9 cellular contexts compared by ENCODE assay signal in the genomic region with DNA sequence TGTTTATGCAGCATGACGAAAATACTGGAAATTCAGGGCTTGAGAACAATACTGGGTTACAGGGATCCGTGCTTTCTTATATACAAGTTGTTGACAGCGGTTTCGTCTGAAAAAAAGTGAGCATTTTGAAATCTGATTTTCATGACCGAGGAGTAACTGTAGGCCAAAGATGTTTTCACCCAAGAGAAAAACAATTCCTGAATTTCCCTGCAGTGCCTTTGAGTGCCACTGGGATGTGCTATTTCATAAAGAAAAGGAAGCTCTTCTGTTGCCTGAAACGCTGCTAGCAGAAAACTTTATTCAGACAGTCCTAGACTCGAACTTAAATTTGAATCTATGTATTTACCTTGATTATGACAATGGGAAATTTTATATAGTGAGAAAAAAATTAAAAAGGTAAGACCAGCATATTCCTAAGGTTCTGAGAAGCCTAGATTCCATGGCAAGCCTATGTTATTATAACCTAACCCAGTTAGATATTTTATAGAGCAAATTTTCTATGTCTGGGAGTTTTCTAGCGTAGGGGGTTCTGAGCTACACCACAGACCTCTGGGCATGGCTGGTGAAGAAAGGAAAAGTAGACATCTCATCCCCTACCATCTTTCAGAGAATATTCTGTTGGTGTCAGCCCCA. TPM values are rescaled to one million over a fixed set of nuclear protein-coding genes. Genes with fewer than 3 reads are reported as not detected.
A peak's percentile ranks its signal among the peaks of the same experiment; 100 is the strongest.
DNase-seq lines count a peak whose midpoint lies in the region; ATAC-seq, FAIRE-seq and TF ChIP-seq lines count a peak whose summit lies in the region.
"Had no signal": no experiment of that assay in that cellular context is flagged by ENCODE, and none has a peak within 500 bp of the region (broad histone marks: within the 10 kb centered on the region; RNA-seq: fewer than 3 reads in every experiment).

No MANE protein-coding gene starts in this region.

- H3K27me3 ChIP-seq in neutrophil = peaks cover 12% of the 10 kb centered on the region

- H3K4me3 ChIP-seq in fibroblast of villous mesenchyme (ENCODE audit: low read depth, low read length) (no peak overlapping the region), neutrophil (ENCODE audit: low read depth in 1 of 2, low read length in 1 of 2) (no peak overlapping the region)
- H3K4me3 ChIP-seq: skin epidermis had no signal

- no peaks in the 10 kb centered on the region for H3K4me1 ChIP-seq in neutrophil (ENCODE audit: control insufficient read depth in 1 of 2, insufficient read depth in 1 of 2, low read depth in 1 of 2, low read length in 1 of 2)

- TF ChIP-seq CTCF in fibroblast of villous mesenchyme (IDR thresholded peaks at IDR 0.05; ENCODE audit: insufficient read depth, low read depth, low read length) = peak; percentile 90
- TF ChIP-seq CTCF in neutrophil (IDR thresholded peaks at IDR 0.05) = peak; percentile 12

- peak; percentile 40 for ATAC-seq in HG02884 (IDR thresholded peaks at IDR 0.05; ENCODE audit: unreplicated experiment)

- no peaks in the 10 kb centered on the region for H3K9me3 ChIP-seq in neutrophil

- peak; percentile 87 for FAIRE-seq in G401.6 (lab: Jason Lieb, UNC)
- no peak for FAIRE-seq in GM12891 (lab: Jason Lieb, UNC)

- POLR2A ChIA-PET in activated CD4-positive, alpha-beta memory T cell treated with anti-CD3 and anti-CD28 coated beads for 36 hours (lab: Charles Lee) = no interaction called here

- CTCF ChIA-PET in activated CD4-positive, alpha-beta memory T cell treated with anti-CD3 and anti-CD28 coated beads for 36 hours (lab: Charles Lee) = interaction anchor here (0.6 to 7.4 kb wide), 20 partner anchors 11 to 1089 kb away, joined by 3 to 161 read pairs (median 4); no protein-coding TSS in a partner anchor

- intact Hi-C loops in activated CD4-positive, alpha-beta memory T cell treated with anti-CD3 and anti-CD28 coated beads for 36 hours (cut with micrococcal nuclease) = loop anchor here (1.0 to 5.0 kb wide), 5 partner anchors 232 to 986 kb away; a partner anchor contains a TSS

- DNase-seq in A172 (ENCODE audit: low spot score) = peak; percentile 56
- peak; percentile 10 for DNase-seq in NCI-H2196 treated with DMSO at 0.1 percent for 48 hours (lab: John Stamatoyannopoulos, UW; ENCODE audit: unreplicated experiment)
- DNase-seq in activated CD4-positive, alpha-beta memory T cell treated with anti-CD3 and anti-CD28 coated beads for 36 hours = peak; percentile 31
- DNase-seq in fibroblast of villous mesenchyme (ENCODE audit: low read depth) = peak; percentile 64
- DNase-seq in GM12891 (ENCODE audit: insufficient read length, low spot score) = no peak

- H3K9me3 Mint-ChIP-seq in activated CD4-positive, alpha-beta memory T cell treated with anti-CD3 and anti-CD28 coated beads for 36 hours = peaks cover 3% of the 10 kb centered on the region

- H3K27me3 Mint-ChIP-seq in activated CD4-positive, alpha-beta memory T cell treated with anti-CD3 and anti-CD28 coated beads for 36 hours = no peaks in the 10 kb centered on the region

- no peak overlapping the region for H3K27ac ChIP-seq in neutrophil

- H3K4me1 Mint-ChIP-seq in activated CD4-positive, alpha-beta memory T cell treated with anti-CD3 and anti-CD28 coated beads for 36 hours (ENCODE audit: low read depth) = peaks cover 3% of the 10 kb centered on the region

- no peak for TF ChIP-seq POLR2A in GM12891 (IDR thresholded peaks at IDR 0.05; ENCODE audit: low read depth, low read length)

- no peaks in the 10 kb centered on the region for H3K36me3 ChIP-seq in neutrophil

- H3K36me3 Mint-ChIP-seq in activated CD4-positive, alpha-beta memory T cell treated with anti-CD3 and anti-CD28 coated beads for 36 hours = no peaks in the 10 kb centered on the region

- H3K4me3 Mint-ChIP-seq in activated CD4-positive, alpha-beta memory T cell treated with anti-CD3 and anti-CD28 coated beads for 36 hours = no peak overlapping the region

- H3K27ac Mint-ChIP-seq in activated CD4-positive, alpha-beta memory T cell treated with anti-CD3 and anti-CD28 coated beads for 36 hours = no peak overlapping the region

TF ChIP-seq in GM12891, 5 proteins besides CTCF, POLR2A, EP300 and RAD21:
- TF ChIP-seq PAX5 (IDR thresholded peaks at IDR 0.05; ENCODE audit: insufficient read depth, low read length, severe bottlenecking) (no peak), SPI1 (IDR thresholded peaks at IDR 0.05; ENCODE audit: low read depth, low read length) (no peak), POU2F2 (IDR thresholded peaks at IDR 0.05; ENCODE audit: low read depth, low read length) (no peak), POLR2AphosphoS5 (IDR thresholded peaks at IDR 0.05; ENCODE audit: low read depth, low read length) (no peak), TAF1 (IDR thresholded peaks at IDR 0.05; ENCODE audit: low read depth, low read length) (no peak)

RNA-seq across cellular contexts. Expression of a gene that starts 30.2 kb away (rescaled TPM):
- 0.26 and 1.6 TPM in 2 replicates for total RNA-seq in A172 (2014; rRNA removed; shearing (Covaris generic))
- not detected for total RNA-seq in activated CD4-positive, alpha-beta memory T cell treated with anti-CD3 and anti-CD28 coated beads for 36 hours
- 0.64 TPM in 1 of 2 replicates, not detected in the other for total RNA-seq in fibroblast of villous mesenchyme
- polyA plus RNA-seq in GM12891 (2012; ENCODE audit: low read depth, missing spikeins) = 0.08 TPM
